Comparison of ENCODE assay signal across 15 cellular contexts in genomic region chr18:55301836-55302235, GRCh38.
DNase-seq lines count a peak whose midpoint lies in the region; ATAC-seq and TF ChIP-seq lines count a peak whose summit lies in the region.
"Had no signal": no experiment of that assay in that cellular context is flagged by ENCODE, and none has a peak within 500 bp of the region (broad histone marks: within the 10 kb centered on the region; RNA-seq: fewer than 3 reads in every experiment).

No MANE protein-coding gene starts in this region.

- ATAC-seq in SK-N-SH treated with all-trans-retinoic acid at 6 μM for 48 hours (peak; percentile 48), GM18867 (IDR thresholded peaks at IDR 0.05; ENCODE audit: unreplicated experiment) (no peak)
- ATAC-seq: activated T-helper 17 cell treated with anti-CD3 and anti-CD28 coated beads, Interleukin-2, amount 50 U/mL, for 72 hours; lower lobe of right lung had no signal

- no peaks in the 10 kb centered on the region for H3K36me3 Mint-ChIP-seq in activated CD4-positive, alpha-beta T cell treated with anti-CD3 and anti-CD28 coated beads, Interleukin-2, amount 10 ng/mL, durations not matched to agents 24 days and 14 days (ENCODE audit: low read depth)
- H3K36me3 Mint-ChIP-seq: activated CD4-positive, alpha-beta memory T cell treated with anti-CD3 and anti-CD28 coated beads for 36 hours had no signal

- H3K4me1 Mint-ChIP-seq in activated CD4-positive, alpha-beta T cell treated with anti-CD3 and anti-CD28 coated beads, Interleukin-2, amount 10 ng/mL, durations not matched to agents 24 days and 14 days: no peaks in the 10 kb centered on the region
- H3K4me1 Mint-ChIP-seq: activated T-helper 17 cell treated with anti-CD3 and anti-CD28 coated beads, Interleukin-2, amount 50 U/mL, for 72 hours had no signal

- H3K9me3 Mint-ChIP-seq in activated CD4-positive, alpha-beta T cell treated with anti-CD3 and anti-CD28 coated beads, Interleukin-2, amount 10 ng/mL, durations not matched to agents 24 days and 14 days: no peaks in the 10 kb centered on the region
- H3K9me3 Mint-ChIP-seq: activated CD4-positive, alpha-beta memory T cell treated with anti-CD3 and anti-CD28 coated beads for 36 hours; activated T-helper 17 cell treated with anti-CD3 and anti-CD28 coated beads, Interleukin-2, amount 50 U/mL, for 72 hours; CD4-positive, alpha-beta T cell; stimulated activated naive CD8-positive, alpha-beta T cell treated with anti-CD3 and anti-CD28 coated beads, Interleukin-15, Interleukin-2, amounts not matched to agents 100 ng/mL and 50 ng/mL, for 24 hours had no signal

- DNase-seq in GM12865 (ENCODE audit: low read depth): no peak
- DNase-seq in NCI-H774 (lab: John Stamatoyannopoulos, UW): no peak
- no peak for DNase-seq in activated CD4-positive, alpha-beta T cell treated with anti-CD3 and anti-CD28 coated beads, Interleukin-2, amount 10 ng/mL, durations not matched to agents 24 days and 14 days
- no peak for DNase-seq in GF-D8 (lab: John Stamatoyannopoulos, UW)
- DNase-seq: activated CD4-positive, alpha-beta memory T cell treated with anti-CD3 and anti-CD28 coated beads for 36 hours; CD4-positive, alpha-beta T cell; lower lobe of right lung; T-helper 9 cell had no signal

- intact Hi-C loops in activated CD4-positive, alpha-beta T cell treated with anti-CD3 and anti-CD28 coated beads, Interleukin-2, amount 10 ng/mL, durations not matched to agents 24 days and 14 days (cut with micrococcal nuclease): no loop called here

- H3K27me3 Mint-ChIP-seq in activated CD4-positive, alpha-beta T cell treated with anti-CD3 and anti-CD28 coated beads, Interleukin-2, amount 10 ng/mL, durations not matched to agents 24 days and 14 days: peaks cover 2% of the 10 kb centered on the region
- H3K27me3 Mint-ChIP-seq: activated CD4-positive, alpha-beta memory T cell treated with anti-CD3 and anti-CD28 coated beads for 36 hours; activated T-helper 17 cell treated with anti-CD3 and anti-CD28 coated beads, Interleukin-2, amount 50 U/mL, for 72 hours; CD4-positive, alpha-beta T cell; stimulated activated naive CD8-positive, alpha-beta T cell treated with anti-CD3 and anti-CD28 coated beads, Interleukin-15, Interleukin-2, amounts not matched to agents 100 ng/mL and 50 ng/mL, for 24 hours had no signal

- TF ChIP-seq CTCF in GM12865 (IDR thresholded peaks at IDR 0.05; ENCODE audit: insufficient read depth, low read depth, low read length, missing control alignments): no peak

- H3K27ac Mint-ChIP-seq in activated CD4-positive, alpha-beta T cell treated with anti-CD3 and anti-CD28 coated beads, Interleukin-2, amount 10 ng/mL, durations not matched to agents 24 days and 14 days: no peak overlapping the region
- H3K27ac Mint-ChIP-seq: activated CD4-positive, alpha-beta memory T cell treated with anti-CD3 and anti-CD28 coated beads for 36 hours; activated T-helper 17 cell treated with anti-CD3 and anti-CD28 coated beads, Interleukin-2, amount 50 U/mL, for 72 hours; CD4-positive, alpha-beta T cell; stimulated activated naive CD8-positive, alpha-beta T cell treated with anti-CD3 and anti-CD28 coated beads, Interleukin-15, Interleukin-2, amounts not matched to agents 100 ng/mL and 50 ng/mL, for 24 hours had no signal

- no peaks in the 10 kb centered on the region for H3K27me3 ChIP-seq in layer of hippocampus (ENCODE audit: control insufficient read depth, insufficient read depth, low read length)

- H3K27ac ChIP-seq in layer of hippocampus (ENCODE audit: low read depth, low read length) (peak overlapping the region; percentile 56), skin epidermis (peak overlapping the region in 15 of 21 experiments; percentile 25 to 83 (median 62))
- H3K27ac ChIP-seq: lower lobe of right lung had no signal

- no peak overlapping the region for H3K4me3 Mint-ChIP-seq in activated CD4-positive, alpha-beta T cell treated with anti-CD3 and anti-CD28 coated beads, Interleukin-2, amount 10 ng/mL, durations not matched to agents 24 days and 14 days
- H3K4me3 Mint-ChIP-seq: activated CD4-positive, alpha-beta memory T cell treated with anti-CD3 and anti-CD28 coated beads for 36 hours; activated T-helper 17 cell treated with anti-CD3 and anti-CD28 coated beads, Interleukin-2, amount 50 U/mL, for 72 hours; CD4-positive, alpha-beta T cell; stimulated activated naive CD8-positive, alpha-beta T cell treated with anti-CD3 and anti-CD28 coated beads, Interleukin-15, Interleukin-2, amounts not matched to agents 100 ng/mL and 50 ng/mL, for 24 hours had no signal

- peak overlapping the region; percentile 51 for H3K4me3 ChIP-seq in GM12865 (ENCODE audit: low read depth, low read length)
- H3K4me3 ChIP-seq in skin epidermis: peak overlapping the region in 2 of 7 experiments; percentile 5 to 12
- H3K4me3 ChIP-seq: HAP-1, lower lobe of right lung had no signal

TF ChIP-seq in SK-N-SH treated with all-trans-retinoic acid at 6 μM for 48 hours, 23 proteins besides CTCF, POLR2A, EP300 and RAD21:
- TF ChIP-seq POU6F1 (CRISPR knock-in tag; IDR thresholded peaks at IDR 0.05; ENCODE audit: borderline replicate concordance, low read depth) (no peak), ZFP30 (CRISPR knock-in tag; IDR thresholded peaks at IDR 0.05) (no peak), CSDC2 (CRISPR knock-in tag; IDR thresholded peaks at IDR 0.05) (no peak)
- TF ChIP-seq, protein P1, sequence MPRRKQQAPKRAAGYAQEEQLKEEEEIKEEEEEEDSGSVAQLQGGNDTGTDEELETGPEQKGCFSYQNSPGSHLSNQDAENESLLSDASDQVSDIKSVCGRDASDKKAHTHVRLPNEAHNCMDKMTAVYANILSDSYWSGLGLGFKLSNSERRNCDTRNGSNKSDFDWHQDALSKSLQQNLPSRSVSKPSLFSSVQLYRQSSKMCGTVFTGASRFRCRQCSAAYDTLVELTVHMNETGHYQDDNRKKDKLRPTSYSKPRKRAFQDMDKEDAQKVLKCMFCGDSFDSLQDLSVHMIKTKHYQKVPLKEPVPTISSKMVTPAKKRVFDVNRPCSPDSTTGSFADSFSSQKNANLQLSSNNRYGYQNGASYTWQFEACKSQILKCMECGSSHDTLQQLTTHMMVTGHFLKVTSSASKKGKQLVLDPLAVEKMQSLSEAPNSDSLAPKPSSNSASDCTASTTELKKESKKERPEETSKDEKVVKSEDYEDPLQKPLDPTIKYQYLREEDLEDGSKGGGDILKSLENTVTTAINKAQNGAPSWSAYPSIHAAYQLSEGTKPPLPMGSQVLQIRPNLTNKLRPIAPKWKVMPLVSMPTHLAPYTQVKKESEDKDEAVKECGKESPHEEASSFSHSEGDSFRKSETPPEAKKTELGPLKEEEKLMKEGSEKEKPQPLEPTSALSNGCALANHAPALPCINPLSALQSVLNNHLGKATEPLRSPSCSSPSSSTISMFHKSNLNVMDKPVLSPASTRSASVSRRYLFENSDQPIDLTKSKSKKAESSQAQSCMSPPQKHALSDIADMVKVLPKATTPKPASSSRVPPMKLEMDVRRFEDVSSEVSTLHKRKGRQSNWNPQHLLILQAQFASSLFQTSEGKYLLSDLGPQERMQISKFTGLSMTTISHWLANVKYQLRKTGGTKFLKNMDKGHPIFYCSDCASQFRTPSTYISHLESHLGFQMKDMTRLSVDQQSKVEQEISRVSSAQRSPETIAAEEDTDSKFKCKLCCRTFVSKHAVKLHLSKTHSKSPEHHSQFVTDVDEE (CRISPR knock-in tag; IDR thresholded peaks at IDR 0.05): no peak
